In genomic region chr2:173785813-173786212, GRCh38 we compare ENCODE assay signal across 35 cellular contexts.
"Had no signal": no experiment of that assay in that cellular context is flagged by ENCODE, and none has a peak within 500 bp of the region (broad histone marks: within the 10 kb centered on the region; RNA-seq: fewer than 3 reads in every experiment).

No MANE protein-coding gene starts in this region.

- H3K36me3 ChIP-seq: MG63 had no signal

- H3K4me3 ChIP-seq: MG63 had no signal

- DNase-seq: Kasumi-1, MG63, MM.1S, MV-4-11, NCI-H1048, NCI-H1092, NCI-H1092 treated with DMSO at 0.1 percent for 48 hours, NCI-H1105, NCI-H1105 treated with DMSO at 0.1 percent for 48 hours, NCI-H1417, NCI-H1417 treated with DMSO at 0.1 percent for 48 hours, NCI-H1436, NCI-H1436 treated with DMSO at 0.1 percent for 48 hours, NCI-H146, NCI-H1694, NCI-H1694 treated with DMSO at 0.1 percent for 48 hours, NCI-H187, NCI-H187 treated with DMSO at 0.1 percent for 48 hours, NCI-H1930, NCI-H2029, NCI-H2029 treated with DMSO at 0.1 percent for 48 hours, NCI-H2081, NCI-H2081 treated with DMSO at 0.1 percent for 48 hours, NCI-H2107, NCI-H2171, NCI-H2171 treated with DMSO at 0.1 percent for 48 hours, NCI-H2227 treated with DMSO at 0.1 percent for 48 hours, NCI-H226, NCI-H345, NCI-H446, NCI-H446 treated with DMSO at 0.1 percent for 48 hours, NCI-H510A, NCI-H510A treated with DMSO at 0.1 percent for 48 hours, NCI-H524, NCI-H524 treated with DMSO at 0.1 percent for 48 hours had no signal

- H3K9me3 ChIP-seq: MG63 had no signal
